8 cellular contexts compared by ENCODE assay signal in the genomic region with DNA sequence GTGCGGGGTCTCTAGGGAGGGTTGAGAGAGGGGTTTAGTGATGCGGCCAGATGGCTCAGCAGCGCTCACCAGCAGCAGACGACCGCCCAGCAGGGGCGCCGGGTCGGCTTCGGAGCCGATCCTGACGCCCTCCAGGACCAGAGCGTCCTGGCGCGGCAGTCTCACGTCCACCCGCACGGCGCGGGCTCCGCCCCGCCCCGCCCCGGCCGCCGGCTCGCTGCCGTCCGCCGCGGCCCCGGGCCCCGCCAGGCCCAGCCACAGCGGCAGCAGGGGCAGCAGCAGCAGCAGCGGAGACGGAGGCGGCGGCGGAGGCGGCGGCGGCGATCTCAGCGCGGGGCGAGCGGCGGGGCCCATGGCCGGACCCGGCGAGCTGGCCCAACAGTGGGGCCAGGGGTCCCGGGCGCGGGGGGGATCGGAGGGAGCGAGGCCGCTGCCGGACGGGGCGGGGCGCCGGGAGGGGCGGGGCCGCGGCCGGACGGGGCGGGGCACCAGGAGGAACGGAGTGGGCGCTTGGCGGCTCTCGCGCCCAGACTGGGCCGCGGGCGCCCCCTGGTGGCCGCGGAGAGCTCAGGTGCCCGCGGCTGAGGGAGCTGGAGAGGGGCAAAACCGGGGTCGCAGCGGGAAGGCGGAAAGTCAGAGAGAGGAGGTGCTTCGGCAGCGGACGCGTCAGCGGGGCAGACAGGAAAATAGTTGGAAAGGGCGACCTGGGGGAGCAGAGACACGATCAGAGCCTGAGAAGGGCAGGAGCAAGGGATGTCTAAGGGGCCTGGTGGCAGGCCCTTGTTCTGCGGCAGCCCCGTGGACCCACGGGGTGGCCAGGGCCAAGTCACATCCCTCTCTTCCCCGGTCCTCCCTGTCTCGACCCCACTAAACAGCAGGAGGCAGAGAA. TPM values are rescaled to one million over a fixed set of nuclear protein-coding genes. Genes with fewer than 3 reads are reported as not detected.
DNase-seq lines count a peak whose midpoint lies in the region; ATAC-seq and TF ChIP-seq lines count a peak whose summit lies in the region.

A gene (minus strand): TSS at position 452 of the 889 bp plus-strand sequence. CDS start 98 bp downstream, at position 354.

- H4K91ac ChIP-seq in mesenchymal stem cell (ENCODE audit: low read length): peak within 1 kb of the TSS; percentile 91

- H3K79me1 ChIP-seq in mesenchymal stem cell (replicated peaks; ENCODE audit: low read length, poor library complexity, severe bottlenecking): peaks cover 25% of the 10 kb centered on the region

- peak within 1 kb of the TSS; percentile 63 to 69 for H3K4ac ChIP-seq in mesenchymal stem cell (ENCODE audit: low read depth in 1 of 2, low read length in 2 of 2)

- peak within 1 kb of the TSS; percentile 80 for H2AFZ ChIP-seq in mesenchymal stem cell (ENCODE audit: low read depth, low read length)

- peak within 1 kb of the TSS; percentile 62 to 67 for H3K27ac Mint-ChIP-seq in effector memory CD8-positive, alpha-beta T cell

- H3K36me3 Mint-ChIP-seq in effector memory CD8-positive, alpha-beta T cell (ENCODE audit: insufficient read depth): peaks cover 4% of the 10 kb centered on the region

- peak within 1 kb of the TSS in 1 of 2 experiments; percentile 43 for H2BK12ac ChIP-seq in mesenchymal stem cell (ENCODE audit: low read length in 2 of 2)

- H3K14ac ChIP-seq in mesenchymal stem cell (ENCODE audit: low read length in 2 of 2): peak within 1 kb of the TSS in 1 of 2 experiments; percentile 69

- H3K18ac ChIP-seq in mesenchymal stem cell (ENCODE audit: low read depth in 1 of 2, low read length in 2 of 2): peak within 1 kb of the TSS; percentile 90 to 99

- peaks cover 18% of the 10 kb centered on the region for H3K4me1 ChIP-seq in mesenchymal stem cell (ENCODE audit: control insufficient read depth, insufficient read depth, low read depth, low read length)

- no peaks in the 10 kb centered on the region for H3K27me3 ChIP-seq in AG04450 (ENCODE audit: control insufficient read depth, insufficient read depth, low read length)
- H3K27me3 ChIP-seq in mesenchymal stem cell (ENCODE audit: control insufficient read depth in 1 of 2, insufficient read depth in 1 of 2, low read length in 2 of 2): no peaks in the 10 kb centered on the region

- peak within 1 kb of the TSS; percentile 68 for H2BK120ac ChIP-seq in mesenchymal stem cell (ENCODE audit: low read depth, low read length)

- H3K9me3 Mint-ChIP-seq in effector memory CD8-positive, alpha-beta T cell: no peaks in the 10 kb centered on the region

- H3K9me3 ChIP-seq in AG04450 (ENCODE audit: control insufficient read depth, insufficient read depth, low read length) (peaks cover 3% of the 10 kb centered on the region; the same call in 1 of the 2 replicates), mesenchymal stem cell (ENCODE audit: control insufficient read depth, low read length) (peaks cover 7% of the 10 kb centered on the region)

- H3K4me1 Mint-ChIP-seq in effector memory CD8-positive, alpha-beta T cell (ENCODE audit: low read depth in 2 of 2): peaks cover 15 to 16% of the 10 kb centered on the region in 2 donors

- peak within 1 kb of the TSS; percentile 89 for H3K9ac ChIP-seq in mesenchymal stem cell (ENCODE audit: low read length)

- CTCF ChIA-PET in AG04450 (lab: Charles Lee): interaction anchor here (0.6 to 3.0 kb wide), 30 partner anchors 8 to 1010 kb away, joined by 3 to 39 read pairs (median 4); a partner anchor contains a TSS

- 7% methylated on average over 26 of the region's 95 CpGs for WGBS in mesenchymal stem cell

- H3K23ac ChIP-seq in mesenchymal stem cell (ENCODE audit: low read length in 2 of 2): no peak within 1 kb of the TSS

- peak within 1 kb of the TSS; percentile 85 for H3K4me2 ChIP-seq in mesenchymal stem cell (ENCODE audit: low read length, poor library complexity, severe bottlenecking)

- H4K8ac ChIP-seq in mesenchymal stem cell (ENCODE audit: low read length): peak within 1 kb of the TSS; percentile 86

- H2AK5ac ChIP-seq in mesenchymal stem cell (ENCODE audit: low read length, severe bottlenecking): no peak within 1 kb of the TSS

- H3K4me3 ChIP-seq in AG04450 (ENCODE audit: low read depth, low read length) (peak within 1 kb of the TSS; percentile 72), mesenchymal stem cell (ENCODE audit: insufficient read depth in 1 of 2, low read depth in 1 of 2, low read length in 2 of 2) (peak within 1 kb of the TSS; percentile 84 to 85)

- no peak within 1 kb of the TSS for H2BK5ac ChIP-seq in mesenchymal stem cell (ENCODE audit: low read depth, low read length, poor library complexity, severe bottlenecking)

- peak within 1 kb of the TSS; percentile 21 for H3K27ac ChIP-seq in AG04450 (ENCODE audit: low read depth, low read length)
- H3K27ac ChIP-seq in mesenchymal stem cell (ENCODE audit: low read length, poor library complexity, severe bottlenecking): no peak within 1 kb of the TSS

- H3K4me3 Mint-ChIP-seq in effector memory CD8-positive, alpha-beta T cell: peak within 1 kb of the TSS; percentile 67 to 82

- DNase-seq in AG04450 (ENCODE audit: low read depth, low spot score) (peak; percentile 18), NCI-H82 (lab: John Stamatoyannopoulos, UW) (peak; percentile 83), mesenchymal stem cell (peak; percentile 74)
- peak; percentile 48 to 62 for DNase-seq in activated CD8-positive, alpha-beta memory T cell treated with anti-CD3 and anti-CD28 coated beads for 4 hours (ENCODE audit: low read depth in 2 of 2)
- DNase-seq in effector memory CD8-positive, alpha-beta T cell: peak; percentile 67 to 77 (median 75)
- peak; percentile 40 for DNase-seq in stimulated activated CD8-positive, alpha-beta memory T cell treated with anti-CD3 and anti-CD28 coated beads, Interleukin-12 subunit alpha, Interleukin-12 subunit beta, amount 100 ng/mL, for 24 hours (ENCODE audit: extremely low read depth)

- peak within 1 kb of the TSS; percentile 68 for H2BK15ac ChIP-seq in mesenchymal stem cell (ENCODE audit: low read depth, poor library complexity, severe bottlenecking)

- TF ChIP-seq CTCF in AG04450 (IDR thresholded peaks at IDR 0.05; ENCODE audit: low read depth, low read length): peak; percentile 75

- peaks cover 21 to 29% of the 10 kb centered on the region in 2 experiments for H3K36me3 ChIP-seq in mesenchymal stem cell (ENCODE audit: control insufficient read depth in 1 of 2, insufficient read depth in 2 of 2, low read depth in 1 of 2, low read length in 2 of 2)

- POLR2A ChIA-PET in AG04450 (lab: Yijun Ruan, JAX): interaction anchor here (1.0 kb wide), 2 partner anchors 9 to 99 kb away, joined by 4 to 6 read pairs; a partner anchor contains a TSS

- ATAC-seq in GM18907 (IDR thresholded peaks at IDR 0.05; ENCODE audit: unreplicated experiment) (peak; percentile 71), HG03175 (IDR thresholded peaks at IDR 0.05; ENCODE audit: unreplicated experiment) (peak; percentile 72)
- ATAC-seq in effector memory CD8-positive, alpha-beta T cell (replicated peaks): peak; percentile 89

- peaks cover 0 to 8% of the 10 kb centered on the region in 2 donors for H3K27me3 Mint-ChIP-seq in effector memory CD8-positive, alpha-beta T cell

RNA-seq across cellular contexts. Expression of the gene that starts here (rescaled TPM):
- 11.4 and 12.1 TPM in 2 replicates for polyA plus RNA-seq in AG04450 (2011; rRNA removed)
- 21.1 and 25.1 TPM in 2 replicates for polyA minus RNA-seq in AG04450 (2011; rRNA and poly(A)+ RNA removed)
- polyA plus RNA-seq in mesenchymal stem cell (2013, experiment 1 of 2): 5.1 TPM
- 7.0 TPM for polyA plus RNA-seq in mesenchymal stem cell (2013, experiment 2 of 2)

Comparison
In these comparisons a context has a peak if more than half of its experiments do, and no peak if none do; other contexts are left out.
1. DNase-seq: peak in every context shown above with its lines; median percentile 83 in NCI-H82; 75 in effector memory CD8-positive, alpha-beta T cell; 74 in mesenchymal stem cell; 55 in activated CD8-positive, alpha-beta memory T cell treated with anti-CD3 and anti-CD28 coated beads for 4 hours; 40 in stimulated activated CD8-positive, alpha-beta memory T cell treated with anti-CD3 and anti-CD28 coated beads, Interleukin-12 subunit alpha, Interleukin-12 subunit beta, amount 100 ng/mL, for 24 hours; 18 in AG04450.